In genomic region chr4:32140636-32141035, GRCh38 we compare ENCODE assay signal across 10 cellular contexts.
DNase-seq lines count a peak whose midpoint lies in the region; ATAC-seq and TF ChIP-seq lines count a peak whose summit lies in the region.
"Had no signal": no experiment of that assay in that cellular context is flagged by ENCODE, and none has a peak within 500 bp of the region (broad histone marks: within the 10 kb centered on the region; RNA-seq: fewer than 3 reads in every experiment).

No MANE protein-coding gene starts in this region.

- no peak for TF ChIP-seq POLR2A in HCT116 (IDR thresholded peaks at IDR 0.05; ENCODE audit: borderline replicate concordance, extremely low read depth, insufficient read depth, insufficient read length)

- DNase-seq in HCT116 (ENCODE audit: low read depth, low spot score) (no peak), choroid plexus epithelial cell (ENCODE audit: low read depth) (peak; percentile 94), skeletal muscle cell (ENCODE audit: low read depth) (peak; percentile 91), lower lobe of right lung (no peak), occipital lobe (lab: John Stamatoyannopoulos, UW) (no peak)
- DNase-seq in stimulated activated CD4-positive, alpha-beta T cell treated with anti-CD3 and anti-CD28 coated beads, Interleukin-1b, Interleukin-23, amount 100 ng/mL, for 48 hours = no peak
- DNase-seq: stimulated activated CD4-positive, alpha-beta T cell treated with anti-CD3 and anti-CD28 coated beads, Interleukin-15, amount 100 ng/mL, for 24 hours had no signal

- ATAC-seq in HCT116 (0 out of 2 replicates have a peak, but pooled peaks have one; percentile 17), lower lobe of right lung (no peak), GM18511 (IDR thresholded peaks at IDR 0.05; ENCODE audit: unreplicated experiment) (no peak)

- BruUV-seq in HCT116 (replicated peaks; lab: Mats Ljungman, UMichigan) = no TSS peak

- POLR2A ChIA-PET in HCT116 (lab: Charles Lee) = no interaction called here

- no peaks in the 10 kb centered on the region for H3K9me3 ChIP-seq in HCT116 (ENCODE audit: control insufficient read depth in 1 of 2, insufficient read depth in 1 of 2, low read depth in 1 of 2, low read length in 2 of 2)
- no peaks in the 10 kb centered on the region for H3K9me3 ChIP-seq in OCI-LY3 (ENCODE audit: insufficient read depth, low read length)
- no peaks in the 10 kb centered on the region for H3K9me3 ChIP-seq in lower lobe of right lung
- H3K9me3 ChIP-seq: tibial nerve had no signal

- H3K4me1 ChIP-seq in HCT116 (ENCODE audit: control insufficient read depth in 1 of 2, insufficient read depth in 2 of 2, low read length in 2 of 2) (peaks cover 0 to 7% of the 10 kb centered on the region in 2 experiments; a peak in 2 of 4 replicates), OCI-LY3 (ENCODE audit: low read length) (peaks cover 24% of the 10 kb centered on the region), lower lobe of right lung (no peaks in the 10 kb centered on the region)
- H3K4me1 ChIP-seq: tibial nerve had no signal

- H3K27me3 ChIP-seq in HCT116 (ENCODE audit: insufficient read depth, low read length) (no peaks in the 10 kb centered on the region), OCI-LY3 (ENCODE audit: low read depth, low read length) (no peaks in the 10 kb centered on the region), lower lobe of right lung (ENCODE audit: low read depth) (no peaks in the 10 kb centered on the region)
- H3K27me3 ChIP-seq: tibial nerve had no signal

- CTCF ChIA-PET in HCT116 (lab: Charles Lee) = no interaction called here

- no peak overlapping the region for H3K4me3 ChIP-seq in HCT116 (replicated peaks in 1 of 2; ENCODE audit: low read depth in 1 of 2, low read length in 2 of 2)
- 0 out of 2 replicates have a peak overlapping the region, but pooled peaks have one; percentile 13 for H3K4me3 ChIP-seq in OCI-LY3 (ENCODE audit: low read length)
- H3K4me3 ChIP-seq in choroid plexus epithelial cell (ENCODE audit: low read depth, low read length) = no peak overlapping the region
- H3K4me3 ChIP-seq in skeletal muscle cell (ENCODE audit: low read depth, low read length) = no peak overlapping the region
- H3K4me3 ChIP-seq in lower lobe of right lung = no peak overlapping the region
- H3K4me3 ChIP-seq: tibial nerve had no signal

- intact Hi-C loops in HCT116 (cut with micrococcal nuclease) (no loop called here), lower lobe of right lung (cut with DNase I) (no loop called here)

- no peaks in the 10 kb centered on the region for H3K79me2 ChIP-seq in HCT116 (ENCODE audit: insufficient read depth, low read length)
- H3K79me2 ChIP-seq in OCI-LY3 (ENCODE audit: low read length) = no peaks in the 10 kb centered on the region

- RAD21 ChIA-PET in HCT116 (lab: Charles Lee; ENCODE audit: low non-redundant PET in 1 of 2, low total read pairs in 2 of 2, uncharacterized antibody in 2 of 2, unreplicated experiment in 2 of 2) = no interaction called here

- H3K4me2 ChIP-seq in HCT116 (ENCODE audit: low read length) (peak overlapping the region; percentile 35), OCI-LY3 (ENCODE audit: low read length) (peak overlapping the region; percentile 65)

- no peaks in the 10 kb centered on the region for H4K20me1 ChIP-seq in HCT116 (ENCODE audit: insufficient read depth)
- peaks cover 7% of the 10 kb centered on the region; the same call in 1 of the 2 replicates for H4K20me1 ChIP-seq in OCI-LY3 (ENCODE audit: insufficient read depth, low read length)

- H3K9ac ChIP-seq in HCT116 (ENCODE audit: low read length) (no peak overlapping the region), OCI-LY3 (ENCODE audit: low read length) (0 out of 2 replicates have a peak overlapping the region, but pooled peaks have one; percentile 15)

- no peak for TF ChIP-seq RAD21 in HCT116 (IDR thresholded peaks at IDR 0.05; ENCODE audit: low read depth)

- H3K9me2 ChIP-seq in HCT116 (ENCODE audit: insufficient read depth) = no peaks in the 10 kb centered on the region

- H2AFZ ChIP-seq in HCT116 (ENCODE audit: low read depth, low read length, poor library complexity, severe bottlenecking) (no peak overlapping the region), OCI-LY3 (ENCODE audit: low read depth, low read length) (peak overlapping the region; percentile 80)

- H3K36me3 ChIP-seq in HCT116 (ENCODE audit: control insufficient read depth in 1 of 2, insufficient read depth in 2 of 2, low read length in 2 of 2) (no peaks in the 10 kb centered on the region), OCI-LY3 (replicated peaks; ENCODE audit: low read depth, low read length) (peaks cover 3% of the 10 kb centered on the region), lower lobe of right lung (no peaks in the 10 kb centered on the region)
- H3K36me3 ChIP-seq: tibial nerve had no signal

- TF ChIP-seq CTCF in HCT116 (IDR thresholded peaks at IDR 0.05 in 2 of 3, conservative IDR thresholded peaks at IDR 0.05 in 1 of 3; ENCODE audit: borderline replicate concordance in 1 of 3, insufficient read depth in 1 of 3, low read depth in 2 of 3, low read length in 2 of 3) = no peak
- no peak for TF ChIP-seq CTCF in OCI-LY3 (IDR thresholded peaks at IDR 0.05; ENCODE audit: low read depth, low read length)
- TF ChIP-seq CTCF in choroid plexus epithelial cell (conservative IDR thresholded peaks at IDR 0.05; ENCODE audit: low read depth, low read length) = no peak
- no peak for TF ChIP-seq CTCF in lower lobe of right lung (IDR thresholded peaks at IDR 0.05)

- H3K27ac ChIP-seq in HCT116 (ENCODE audit: low read depth, low read length) (no peak overlapping the region), OCI-LY3 (ENCODE audit: low read length) (no peak overlapping the region), lower lobe of right lung (no peak overlapping the region)
- H3K27ac ChIP-seq: tibial nerve had no signal

TF ChIP-seq in HCT116, 20 proteins besides CTCF, POLR2A, EP300 and RAD21:
- TF ChIP-seq ATF3 (IDR thresholded peaks at IDR 0.05) (no peak), SP1 (IDR thresholded peaks at IDR 0.05; ENCODE audit: low read depth) (no peak), JUND (IDR thresholded peaks at IDR 0.05) (peak; percentile 31; the same call in 1 of the 2 replicates)
TF ChIP-seq in HCT116: peak in this region for 1.

Comparison
In these comparisons a context has a peak if more than half of its experiments do, and no peak if none do; other contexts are left out.
1. DNase-seq: peak in choroid plexus epithelial cell (single experiment) and skeletal muscle cell (single experiment); none in HCT116 (single experiment), lower lobe of right lung (single experiment), stimulated activated CD4-positive, alpha-beta T cell treated with anti-CD3 and anti-CD28 coated beads, Interleukin-1b, Interleukin-23, amount 100 ng/mL, for 48 hours (single experiment) and occipital lobe (single experiment).